Comparison of ENCODE assay signal across 8 cellular contexts in the genomic region with DNA sequence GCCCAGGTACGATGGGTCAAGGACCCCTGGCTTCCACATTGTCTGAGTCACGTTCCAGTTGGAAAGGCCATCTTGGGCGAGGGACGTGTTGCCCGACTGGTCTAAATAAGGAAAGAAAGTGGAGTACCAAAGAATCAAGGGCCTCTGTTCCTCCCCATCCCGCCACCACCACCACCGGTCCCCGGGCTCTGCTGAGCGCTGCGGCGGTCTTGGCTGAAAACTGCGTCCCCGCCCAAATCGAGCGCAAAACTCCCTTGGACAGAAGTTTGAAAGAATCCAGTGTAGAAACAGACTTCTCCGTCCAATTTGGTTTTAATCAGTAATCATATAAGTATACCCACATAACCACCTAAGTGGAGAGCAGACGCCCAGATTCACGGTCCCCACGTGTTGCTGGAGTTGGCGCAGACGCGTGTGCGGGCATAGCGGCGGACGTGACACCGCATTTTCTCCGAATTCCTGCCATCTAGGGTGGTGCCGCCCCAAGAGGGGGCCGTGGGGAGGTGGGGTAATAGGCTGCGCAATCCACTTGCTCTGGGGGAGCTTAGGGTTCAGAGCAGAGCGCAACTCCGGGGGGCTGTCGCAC.
DNase-seq lines count a peak whose midpoint lies in the region; ATAC-seq and TF ChIP-seq lines count a peak whose summit lies in the region.

No MANE protein-coding gene starts in this region.

- no peak overlapping the region for H3K27ac Mint-ChIP-seq in activated naive CD8-positive, alpha-beta T cell treated with anti-CD3 and anti-CD28 coated beads for 36 hours

- H3K9me3 ChIP-seq in upper lobe of left lung: no peaks in the 10 kb centered on the region

- DNase-seq in stimulated activated CD4-positive, alpha-beta T cell treated with anti-CD3 and anti-CD28 coated beads, Interleukin-15, amount 100 ng/mL, for 24 hours: peak; percentile 37
- DNase-seq in stimulated activated CD4-positive, alpha-beta T cell treated with anti-CD3 and anti-CD28 coated beads, Interleukin-2, amount 100 ng/mL, for 48 hours: no peak
- DNase-seq in activated naive CD8-positive, alpha-beta T cell treated with anti-CD3 and anti-CD28 coated beads for 36 hours: peak; percentile 15
- DNase-seq in kidney glomerular epithelial cell (lab: John Stamatoyannopoulos, UW) (peak; percentile 6), upper lobe of left lung (peak in 1 of 2 donors; percentile 54), HuH-7 (ENCODE audit: low spot score) (no peak), NCI-H1694 treated with DMSO at 0.1 percent for 48 hours (lab: John Stamatoyannopoulos, UW) (no peak)
- DNase-seq in central memory CD4-positive, alpha-beta T cell: no peak

- no peaks in the 10 kb centered on the region for H3K36me3 ChIP-seq in upper lobe of left lung

- peaks cover 1 to 58% (median 38%) of the 10 kb centered on the region in 4 donors for H3K27me3 ChIP-seq in upper lobe of left lung

- peaks cover 93% of the 10 kb centered on the region for H3K27me3 Mint-ChIP-seq in activated naive CD8-positive, alpha-beta T cell treated with anti-CD3 and anti-CD28 coated beads for 36 hours

- peak overlapping the region; percentile 77 for H3K4me3 Mint-ChIP-seq in activated naive CD8-positive, alpha-beta T cell treated with anti-CD3 and anti-CD28 coated beads for 36 hours

- TF ChIP-seq EP300 in upper lobe of left lung (IDR thresholded peaks at IDR 0.05): no peak

- peak overlapping the region in 3 of 4 donors; percentile 44 to 58 (median 56) for H3K4me3 ChIP-seq in upper lobe of left lung

- H3K4me1 Mint-ChIP-seq in activated naive CD8-positive, alpha-beta T cell treated with anti-CD3 and anti-CD28 coated beads for 36 hours: peaks cover 36% of the 10 kb centered on the region

- H3K36me3 Mint-ChIP-seq in activated naive CD8-positive, alpha-beta T cell treated with anti-CD3 and anti-CD28 coated beads for 36 hours: no peaks in the 10 kb centered on the region

- TF ChIP-seq CTCF in upper lobe of left lung (IDR thresholded peaks at IDR 0.05): no peak

- peaks cover 4% of the 10 kb centered on the region for H3K9me3 Mint-ChIP-seq in activated naive CD8-positive, alpha-beta T cell treated with anti-CD3 and anti-CD28 coated beads for 36 hours

- no peak for ATAC-seq in upper lobe of left lung (ENCODE audit: low FRiP score in 2 of 2)

- H3K27ac ChIP-seq in upper lobe of left lung: no peak overlapping the region

- no peak for TF ChIP-seq POLR2A in upper lobe of left lung (IDR thresholded peaks at IDR 0.05)

- peaks cover 51 to 55% (median 54%) of the 10 kb centered on the region in 4 donors for H3K4me1 ChIP-seq in upper lobe of left lung

- 6 to 10% methylated on average over 16 to 34 of the region's 34 CpGs for WGBS in upper lobe of left lung, 2 donors

Comparison
In these comparisons a context has a peak if more than half of its experiments do, and no peak if none do; other contexts are left out.
1. DNase-seq: peak in stimulated activated CD4-positive, alpha-beta T cell treated with anti-CD3 and anti-CD28 coated beads, Interleukin-15, amount 100 ng/mL, for 24 hours (single experiment), activated naive CD8-positive, alpha-beta T cell treated with anti-CD3 and anti-CD28 coated beads for 36 hours (single experiment) and kidney glomerular epithelial cell (single experiment); none in stimulated activated CD4-positive, alpha-beta T cell treated with anti-CD3 and anti-CD28 coated beads, Interleukin-2, amount 100 ng/mL, for 48 hours (0 of 2), HuH-7 (single experiment), NCI-H1694 treated with DMSO at 0.1 percent for 48 hours (single experiment) and central memory CD4-positive, alpha-beta T cell (single experiment).